28 cellular contexts compared by ENCODE assay signal in the genomic region with DNA sequence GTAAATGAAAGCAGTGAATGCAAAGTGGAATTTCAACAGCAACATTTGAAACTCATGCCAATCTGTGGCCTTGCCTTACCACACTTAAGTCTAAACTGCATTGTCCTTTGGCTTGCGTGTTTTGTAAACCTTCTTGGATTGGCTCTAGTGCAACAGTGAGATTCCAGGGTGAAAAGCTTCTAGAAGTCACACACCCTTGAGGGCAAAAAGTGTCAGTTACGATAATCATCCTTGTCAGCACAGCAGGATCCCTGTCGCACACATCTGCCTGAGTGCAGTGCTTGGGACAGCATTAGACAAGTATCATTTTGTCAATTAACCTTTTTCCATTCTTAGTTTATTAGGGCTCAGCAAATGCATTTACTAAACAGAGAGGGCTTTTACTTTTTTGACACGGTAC.
"Had no signal": no experiment of that assay in that cellular context is flagged by ENCODE, and none has a peak within 500 bp of the region (broad histone marks: within the 10 kb centered on the region; RNA-seq: fewer than 3 reads in every experiment).

No MANE protein-coding gene starts in this region.

- H3K4me1 Mint-ChIP-seq: activated CD4-positive, alpha-beta T cell treated with anti-CD3 and anti-CD28 coated beads for 36 hours; stimulated activated memory B cell treated with anti-CD40 and anti-IgM and Interleukin-4, amounts not matched to agents 10 μg/mL and 1 μg/mL and 100 μg/mL, for 72 hours; stimulated activated naive CD8-positive, alpha-beta T cell treated with anti-CD3 and anti-CD28 coated beads, Interleukin-15, amount 100 ng/mL, for 72 hours had no signal

- H3K9me3 Mint-ChIP-seq: stimulated activated naive CD8-positive, alpha-beta T cell treated with anti-CD3 and anti-CD28 coated beads, Interleukin-15, amount 100 ng/mL, for 72 hours; type B pancreatic cell; WTC11 had no signal

- DNase-seq: activated CD4-positive, alpha-beta T cell treated with anti-CD3 and anti-CD28 coated beads for 36 hours; activated naive CD4-positive, alpha-beta T cell treated with Interleukin-2 at 50 U/mL for 16 hours; activated T-cell treated with anti-CD3 and anti-CD28 coated beads for 4 hours; activated T-cell treated with anti-CD3 and anti-CD28 coated beads, Interleukin-2, amount 50 U/mL, for 72 hours; anterior cingulate cortex; body of pancreas; cerebellar nuclear complex; colonic mucosa; effector CD8-positive, alpha-beta T cell; esophagus squamous epithelium; glutamatergic neuron; left ventricle myocardium inferior; mucosa of descending colon; ovary; small intestine; stimulated activated CD4-positive, alpha-beta T cell treated with anti-CD3 and anti-CD28 coated beads, Interleukin-4, amount 100 ng/mL, for 4 hours; stimulated activated CD8-positive, alpha-beta memory T cell treated with anti-CD3 and anti-CD28 coated beads, Interleukin-4, amount 100 ng/mL, for 48 hours; stimulated activated naive CD8-positive, alpha-beta T cell treated with anti-CD3 and anti-CD28 coated beads, Interleukin-15, amount 100 ng/mL, for 72 hours; substantia nigra; T1000; uterus had no signal

- ATAC-seq: activated CD4-positive, alpha-beta T cell treated with anti-CD3 and anti-CD28 coated beads for 36 hours; activated T-cell treated with anti-CD3 and anti-CD28 coated beads, Interleukin-2, amount 50 U/mL, for 72 hours; body of pancreas; mucosa of descending colon; natural killer cell treated with Interleukin-12 subunit alpha and Interleukin-12 subunit beta and Interleukin-15 and Interleukin-18, amount 100 ng/mL, for 72 hours; sciatic nerve; stimulated activated memory B cell treated with anti-CD40 and anti-IgM and Interleukin-4, amounts not matched to agents 10 μg/mL and 1 μg/mL and 100 μg/mL, for 72 hours; stimulated activated naive CD8-positive, alpha-beta T cell treated with anti-CD3 and anti-CD28 coated beads, Interleukin-15, amount 100 ng/mL, for 72 hours; WTC11 had no signal

- H3K27me3 Mint-ChIP-seq: activated naive CD8-positive, alpha-beta T cell; natural killer cell treated with Interleukin-12 subunit alpha and Interleukin-12 subunit beta and Interleukin-15 and Interleukin-18, amount 100 ng/mL, for 72 hours; stimulated activated memory B cell treated with anti-CD40 and anti-IgM and Interleukin-4, amounts not matched to agents 10 μg/mL and 1 μg/mL and 100 μg/mL, for 72 hours; stimulated activated naive CD8-positive, alpha-beta T cell treated with anti-CD3 and anti-CD28 coated beads, Interleukin-15, amount 100 ng/mL, for 72 hours had no signal

- H3K27ac Mint-ChIP-seq: activated CD4-positive, alpha-beta T cell treated with anti-CD3 and anti-CD28 coated beads for 36 hours; activated naive CD8-positive, alpha-beta T cell; activated T-cell treated with anti-CD3 and anti-CD28 coated beads, Interleukin-2, amount 50 U/mL, for 72 hours; natural killer cell treated with Interleukin-12 subunit alpha and Interleukin-12 subunit beta and Interleukin-15 and Interleukin-18, amount 100 ng/mL, for 72 hours; progenitor cell of endocrine pancreas; stimulated activated memory B cell treated with anti-CD40 and anti-IgM and Interleukin-4, amounts not matched to agents 10 μg/mL and 1 μg/mL and 100 μg/mL, for 72 hours; stimulated activated naive CD8-positive, alpha-beta T cell treated with anti-CD3 and anti-CD28 coated beads, Interleukin-15, amount 100 ng/mL, for 72 hours; type B pancreatic cell; WTC11 had no signal

- H3K4me3 Mint-ChIP-seq: activated CD4-positive, alpha-beta T cell treated with anti-CD3 and anti-CD28 coated beads for 36 hours; activated naive CD8-positive, alpha-beta T cell; activated T-cell treated with anti-CD3 and anti-CD28 coated beads, Interleukin-2, amount 50 U/mL, for 72 hours; natural killer cell treated with Interleukin-12 subunit alpha and Interleukin-12 subunit beta and Interleukin-15 and Interleukin-18, amount 100 ng/mL, for 72 hours; stimulated activated memory B cell treated with anti-CD40 and anti-IgM and Interleukin-4, amounts not matched to agents 10 μg/mL and 1 μg/mL and 100 μg/mL, for 72 hours; stimulated activated naive CD8-positive, alpha-beta T cell treated with anti-CD3 and anti-CD28 coated beads, Interleukin-15, amount 100 ng/mL, for 72 hours; type B pancreatic cell; WTC11 had no signal

- H3K36me3 Mint-ChIP-seq: activated naive CD8-positive, alpha-beta T cell; natural killer cell treated with Interleukin-12 subunit alpha and Interleukin-12 subunit beta and Interleukin-15 and Interleukin-18, amount 100 ng/mL, for 72 hours; stimulated activated memory B cell treated with anti-CD40 and anti-IgM and Interleukin-4, amounts not matched to agents 10 μg/mL and 1 μg/mL and 100 μg/mL, for 72 hours; WTC11 had no signal
